ENCODE assay signal across 1 cellular context in the genomic region with DNA sequence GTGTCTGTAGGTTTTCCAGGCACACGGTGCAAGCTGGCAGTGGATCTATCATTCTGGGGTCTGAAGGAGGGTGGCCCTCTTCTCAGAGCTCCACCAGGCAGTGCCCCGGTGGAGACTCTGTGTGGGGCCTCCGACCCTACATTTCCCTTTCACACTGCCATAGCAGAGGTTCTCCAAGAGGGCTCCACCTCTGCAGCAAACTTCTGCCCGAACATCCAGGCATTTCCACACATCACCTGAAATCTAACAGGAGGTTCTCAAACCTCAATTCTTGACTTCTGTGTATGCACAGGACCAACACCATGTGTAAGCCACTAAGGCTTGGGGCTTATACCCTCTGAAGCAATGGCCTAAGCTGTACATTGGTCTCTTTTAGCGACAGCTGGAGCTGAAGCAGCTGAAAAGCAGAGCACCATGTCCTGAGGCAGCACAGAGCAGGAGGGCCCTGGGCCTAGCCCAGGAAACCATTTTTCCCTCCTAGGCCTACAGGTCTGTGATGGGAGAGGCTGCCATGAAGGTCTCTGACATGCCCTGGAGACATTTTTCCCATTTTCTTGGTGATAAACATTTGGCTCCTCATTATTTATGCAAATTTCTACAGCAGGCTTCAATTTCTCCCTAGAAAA.
TF ChIP-seq lines count a peak whose summit lies in the region.

No MANE protein-coding gene starts in this region.

TF ChIP-seq in HepG2, 621 proteins besides CTCF, POLR2A, EP300 and RAD21 (continued from another document):
- no peak for TF ChIP-seq ZNF318 (CRISPR knock-in tag; IDR thresholded peaks at IDR 0.05)
- no peak for TF ChIP-seq HMG20A (CRISPR knock-in tag; IDR thresholded peaks at IDR 0.05; ENCODE audit: borderline replicate concordance)
- TF ChIP-seq, protein P1, sequence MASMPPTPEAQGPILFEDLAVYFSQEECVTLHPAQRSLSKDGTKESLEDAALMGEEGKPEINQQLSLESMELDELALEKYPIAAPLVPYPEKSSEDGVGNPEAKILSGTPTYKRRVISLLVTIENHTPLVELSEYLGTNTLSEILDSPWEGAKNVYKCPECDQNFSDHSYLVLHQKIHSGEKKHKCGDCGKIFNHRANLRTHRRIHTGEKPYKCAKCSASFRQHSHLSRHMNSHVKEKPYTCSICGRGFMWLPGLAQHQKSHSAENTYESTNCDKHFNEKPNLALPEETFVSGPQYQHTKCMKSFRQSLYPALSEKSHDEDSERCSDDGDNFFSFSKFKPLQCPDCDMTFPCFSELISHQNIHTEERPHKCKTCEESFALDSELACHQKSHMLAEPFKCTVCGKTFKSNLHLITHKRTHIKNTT (CRISPR knock-in tag; IDR thresholded peaks at IDR 0.05), result no peak
TF ChIP-seq in HepG2: peak in this region for 1.
